Comparison of ENCODE assay signal across 8 cellular contexts in the genomic region with DNA sequence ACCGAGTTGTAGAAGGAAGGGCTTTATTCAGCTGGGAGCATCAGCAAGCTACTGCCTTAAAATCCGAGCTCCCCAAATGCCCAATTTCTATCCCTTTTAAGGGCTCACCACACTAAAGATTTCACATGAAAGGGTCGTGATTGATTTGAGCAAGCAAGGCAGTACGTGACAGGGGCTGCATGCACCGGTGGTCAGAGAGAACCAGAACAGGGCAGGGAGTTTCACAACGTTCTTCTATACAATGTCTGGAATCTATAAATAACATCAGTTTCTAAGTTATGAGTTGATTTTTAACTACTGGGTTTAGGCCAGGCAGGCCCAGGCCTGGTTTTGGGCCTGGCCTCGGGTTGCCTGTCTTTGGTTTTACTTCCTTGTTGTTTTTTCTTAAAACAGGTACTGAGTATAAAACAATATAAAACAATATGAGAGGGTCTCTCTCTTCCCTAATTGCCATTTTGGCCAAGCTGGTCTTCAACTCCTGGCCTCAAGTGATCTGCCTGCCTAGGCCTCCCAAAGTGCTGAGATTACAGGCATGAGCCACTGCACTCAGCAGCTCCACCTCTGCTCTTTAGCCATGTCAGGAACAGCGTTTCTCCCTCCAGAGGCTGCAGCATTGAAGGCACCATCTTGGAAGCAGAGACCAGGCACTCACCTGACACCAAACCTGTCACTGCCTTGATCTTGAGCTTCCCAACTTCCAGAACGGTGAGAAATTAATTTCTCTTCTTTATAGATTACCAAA.
DNase-seq lines count a peak whose midpoint lies in the region; ATAC-seq and TF ChIP-seq lines count a peak whose summit lies in the region.
"Not testable (repeated sequence)": the region's sequence is repeated elsewhere in the genome, so short reads cannot be mapped to it uniquely, and the experiment has no call there.

No MANE protein-coding gene starts in this region.

- DNase-seq in nephron progenitor cell = not testable (repeated sequence)

- in situ Hi-C loops in GM18951 (cut with MboI; ENCODE audit: low sequenced_read_pairs, unreplicated experiment) = not testable (repeated sequence)

- H3K9me3 Mint-ChIP-seq in nephron progenitor cell = not testable (repeated sequence)

- H3K27ac Mint-ChIP-seq in nephron progenitor cell = peak overlapping the region; percentile 71

- H3K4me1 Mint-ChIP-seq in nephron progenitor cell = peaks cover 20% of the 10 kb centered on the region

- not testable (repeated sequence) for H3K27me3 Mint-ChIP-seq in nephron progenitor cell (ENCODE audit: low read depth, poor library complexity)

- H3K36me3 Mint-ChIP-seq in nephron progenitor cell (ENCODE audit: low read depth) = not testable (repeated sequence)

- not testable (repeated sequence) for TF ChIP-seq CTCF in nephron progenitor cell (IDR thresholded peaks at IDR 0.05)

- not testable (repeated sequence) for H3K4me3 Mint-ChIP-seq in nephron progenitor cell

- ATAC-seq in GM18502 (IDR thresholded peaks at IDR 0.05; ENCODE audit: poor library complexity, unreplicated experiment) = peak; percentile 57
- ATAC-seq in GM19463 (IDR thresholded peaks at IDR 0.05; ENCODE audit: unreplicated experiment) = peak; percentile 59
- peak; percentile 58 for ATAC-seq in GM21737 (IDR thresholded peaks at IDR 0.05; ENCODE audit: unreplicated experiment)
- peak; percentile 46 for ATAC-seq in HG02852 (IDR thresholded peaks at IDR 0.05; ENCODE audit: unreplicated experiment)
- ATAC-seq in HG03097 (IDR thresholded peaks at IDR 0.05; ENCODE audit: low FRiP score, unreplicated experiment) = peak; percentile 51
- ATAC-seq in HG03460 (IDR thresholded peaks at IDR 0.05; ENCODE audit: unreplicated experiment) = peak; percentile 60

- TF ChIP-seq POLR2A in GM18951 (IDR thresholded peaks at IDR 0.05; ENCODE audit: extremely low read depth, insufficient read depth, insufficient read length) = peak; percentile 30
